Comparison of ENCODE assay signal across 1 cellular context in the genomic region with DNA sequence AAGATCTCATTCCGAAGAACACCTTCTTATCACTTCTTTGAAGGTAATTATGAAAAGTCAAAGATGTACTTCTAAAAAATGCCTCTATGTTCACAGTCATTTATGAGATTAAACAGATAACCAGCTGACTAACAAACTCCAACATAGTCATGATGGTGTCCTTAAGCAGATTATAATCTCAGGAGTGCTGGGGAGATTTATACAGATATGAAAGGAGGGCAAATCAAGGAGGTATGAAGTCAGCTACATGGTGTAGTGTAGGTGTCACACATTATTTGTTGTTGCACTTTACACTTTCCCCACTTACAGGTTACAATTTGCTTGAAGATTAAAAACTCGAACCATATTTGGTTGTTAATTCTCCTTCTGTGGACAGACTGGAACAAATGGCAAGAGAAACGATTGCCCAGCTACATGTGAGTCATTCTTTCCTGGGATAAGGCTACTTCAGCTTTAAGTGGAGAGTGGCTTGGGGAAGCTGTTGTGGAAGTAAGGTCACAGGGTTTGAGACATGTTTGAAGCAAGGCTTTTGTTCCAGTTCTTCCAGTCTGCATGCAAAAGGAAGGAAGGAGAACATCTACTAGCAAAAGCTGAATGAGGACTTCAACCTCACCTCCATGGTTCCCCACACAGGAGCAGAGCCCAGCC.
TF ChIP-seq lines count a peak whose summit lies in the region.

No MANE protein-coding gene starts in this region.

TF ChIP-seq in WTC11, 78 proteins besides CTCF, POLR2A, EP300 and RAD21 (continued from another document):
- TF ChIP-seq, protein P1, sequence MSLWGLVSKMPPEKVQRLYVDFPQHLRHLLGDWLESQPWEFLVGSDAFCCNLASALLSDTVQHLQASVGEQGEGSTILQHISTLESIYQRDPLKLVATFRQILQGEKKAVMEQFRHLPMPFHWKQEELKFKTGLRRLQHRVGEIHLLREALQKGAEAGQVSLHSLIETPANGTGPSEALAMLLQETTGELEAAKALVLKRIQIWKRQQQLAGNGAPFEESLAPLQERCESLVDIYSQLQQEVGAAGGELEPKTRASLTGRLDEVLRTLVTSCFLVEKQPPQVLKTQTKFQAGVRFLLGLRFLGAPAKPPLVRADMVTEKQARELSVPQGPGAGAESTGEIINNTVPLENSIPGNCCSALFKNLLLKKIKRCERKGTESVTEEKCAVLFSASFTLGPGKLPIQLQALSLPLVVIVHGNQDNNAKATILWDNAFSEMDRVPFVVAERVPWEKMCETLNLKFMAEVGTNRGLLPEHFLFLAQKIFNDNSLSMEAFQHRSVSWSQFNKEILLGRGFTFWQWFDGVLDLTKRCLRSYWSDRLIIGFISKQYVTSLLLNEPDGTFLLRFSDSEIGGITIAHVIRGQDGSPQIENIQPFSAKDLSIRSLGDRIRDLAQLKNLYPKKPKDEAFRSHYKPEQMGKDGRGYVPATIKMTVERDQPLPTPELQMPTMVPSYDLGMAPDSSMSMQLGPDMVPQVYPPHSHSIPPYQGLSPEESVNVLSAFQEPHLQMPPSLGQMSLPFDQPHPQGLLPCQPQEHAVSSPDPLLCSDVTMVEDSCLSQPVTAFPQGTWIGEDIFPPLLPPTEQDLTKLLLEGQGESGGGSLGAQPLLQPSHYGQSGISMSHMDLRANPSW (CRISPR knock-in tag; conservative IDR thresholded peaks at IDR 0.05; ENCODE audit: low read depth): no peak
- TF ChIP-seq FOXJ3 (CRISPR knock-in tag; IDR thresholded peaks at IDR 0.05; ENCODE audit: borderline replicate concordance) (no peak), IRF2 (CRISPR knock-in tag; IDR thresholded peaks at IDR 0.05; ENCODE audit: borderline replicate concordance, low read depth) (no peak), ZNF317 (CRISPR knock-in tag; IDR thresholded peaks at IDR 0.05; ENCODE audit: borderline replicate concordance, low read depth) (no peak), JUN (CRISPR knock-in tag; IDR thresholded peaks at IDR 0.05) (no peak)
TF ChIP-seq in WTC11: peak in this region for 0.
